ENCODE assay signal across 8 cellular contexts in the genomic region with DNA sequence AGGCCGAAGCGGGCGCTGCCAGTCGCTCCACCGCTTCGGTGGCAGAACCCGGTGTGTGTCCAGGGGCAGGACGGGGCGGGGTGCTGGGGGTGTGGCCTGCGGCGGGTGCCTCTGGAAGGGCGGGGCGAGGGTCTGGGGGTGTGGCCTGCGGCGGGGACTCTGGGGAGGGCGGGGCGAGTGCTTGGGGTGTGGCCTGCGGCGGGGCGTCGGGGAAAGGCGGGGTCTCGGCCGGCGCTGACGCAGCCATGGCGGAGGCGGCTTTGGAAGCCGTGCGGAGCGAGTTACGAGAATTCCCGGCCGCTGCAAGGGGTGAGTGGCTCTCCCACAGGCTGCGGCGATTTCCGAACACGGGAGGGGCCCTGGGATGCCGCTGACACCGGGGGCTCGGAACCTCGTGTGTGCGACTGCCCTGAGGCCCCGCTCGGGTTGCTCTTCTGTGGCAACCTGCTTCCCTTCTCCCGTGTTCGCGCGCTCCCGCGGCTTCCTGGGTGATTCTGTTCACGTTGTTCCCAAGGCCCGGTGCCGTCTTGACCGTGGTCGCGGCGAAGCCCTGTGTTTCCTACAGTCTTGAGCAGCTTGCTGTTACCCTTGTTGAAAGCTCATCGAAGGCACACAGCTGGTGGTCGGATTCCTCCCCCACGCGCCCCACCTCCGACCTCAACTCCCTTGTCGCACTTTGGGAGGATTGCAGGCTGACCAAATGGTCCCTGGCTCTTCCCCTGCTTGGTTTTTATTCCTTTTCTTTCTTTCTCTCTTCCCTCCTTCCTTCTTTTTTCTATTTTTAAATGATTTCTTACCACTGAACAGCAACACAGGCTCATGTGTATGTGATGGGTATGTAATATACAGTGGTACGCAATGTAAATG. TPM values are rescaled to one million over a fixed set of nuclear protein-coding genes. Genes with fewer than 3 reads are reported as not detected.
DNase-seq lines count a peak whose midpoint lies in the region; ATAC-seq and TF ChIP-seq lines count a peak whose summit lies in the region.

A gene (plus strand): TSS at position 213 of the 867 bp plus-strand sequence. CDS start 33 bp downstream, at position 246.

- H3K4me1 ChIP-seq in body of pancreas, result peaks cover 28% of the 10 kb centered on the region
- H3K4me1 ChIP-seq in iPS-15b (ENCODE audit: control insufficient read depth, insufficient read depth, low read length), result no peaks in the 10 kb centered on the region

- DNase-seq in NCI-H2107 (lab: John Stamatoyannopoulos, UW) (peak; percentile 64), UCSD-AML1 (lab: John Stamatoyannopoulos, UW; ENCODE audit: unreplicated experiment) (peak; percentile 92), body of pancreas (peak; percentile 93 to 96 (median 96)), skeletal muscle cell (ENCODE audit: low read depth) (peak; percentile 56)

- peak; percentile 80 to 91 (median 91) for TF ChIP-seq POLR2A in body of pancreas (IDR thresholded peaks at IDR 0.05)

- H3K4me3 ChIP-seq in body of pancreas (peak within 1 kb of the TSS; percentile 29 to 65), iPS-15b (ENCODE audit: low read depth, low read length) (peak within 1 kb of the TSS; percentile 91), skeletal muscle cell (ENCODE audit: low read depth, low read length) (peak within 1 kb of the TSS; percentile 84)

- no peaks in the 10 kb centered on the region for H3K9me3 ChIP-seq in body of pancreas
- no peaks in the 10 kb centered on the region for H3K9me3 ChIP-seq in iPS-15b (ENCODE audit: control insufficient read depth, insufficient read depth, low read length)

- H3K9ac ChIP-seq in iPS-15b (ENCODE audit: low read depth, low read length), result peak within 1 kb of the TSS; percentile 70

- H3K27me3 ChIP-seq in body of pancreas (no peaks in the 10 kb centered on the region), iPS-15b (ENCODE audit: control insufficient read depth, insufficient read depth, low read length) (no peaks in the 10 kb centered on the region)

- intact Hi-C loops in body of pancreas (cut with DNase I), result no loop called here

- H3K36me3 ChIP-seq in body of pancreas (replicated peaks in 1 of 2; ENCODE audit: insufficient read depth in 1 of 2, low read depth in 2 of 2), result no peaks in the 10 kb centered on the region
- peaks cover 13% of the 10 kb centered on the region for H3K36me3 ChIP-seq in iPS-15b (ENCODE audit: control insufficient read depth, insufficient read depth, low read length)

- TF ChIP-seq CTCF in body of pancreas (IDR thresholded peaks at IDR 0.05), result no peak

- 0 to 1% methylated on average over 16 to 58 of the region's 65 CpGs for WGBS in body of pancreas, 2 donors

- ATAC-seq in GM18498 (IDR thresholded peaks at IDR 0.05; ENCODE audit: unreplicated experiment) (peak; percentile 73), HG02798 (IDR thresholded peaks at IDR 0.05; ENCODE audit: poor library complexity, unreplicated experiment) (peak; percentile 86), body of pancreas (peak; percentile 96), GM18873 (IDR thresholded peaks at IDR 0.05; ENCODE audit: low FRiP score, unreplicated experiment) (no peak)

- peak within 1 kb of the TSS; percentile 62 to 86 (median 78) for H3K27ac ChIP-seq in body of pancreas

RNA-seq across cellular contexts. Expression of the gene that starts here (rescaled TPM):
- total RNA-seq in body of pancreas, result 10 to 100 TPM in 1 of 2 donors, 1 to 10 TPM in 1; 2.0 to 13.0 TPM
